26 cellular contexts compared by ENCODE assay signal in genomic region chr7:132866551-132866950, GRCh38.
"Had no signal": no experiment of that assay in that cellular context is flagged by ENCODE, and none has a peak within 500 bp of the region (broad histone marks: within the 10 kb centered on the region; RNA-seq: fewer than 3 reads in every experiment).

No MANE protein-coding gene starts in this region.

- ATAC-seq: activated CD4-positive, alpha-beta T cell treated with anti-CD3 and anti-CD28 coated beads for 36 hours; effector memory CD8-positive, alpha-beta T cell; foreskin keratinocyte; sciatic nerve; stimulated activated memory B cell treated with anti-CD40 and anti-IgM and Interleukin-4, amounts not matched to agents 10 μg/mL and 1 μg/mL and 100 μg/mL, for 72 hours; stimulated activated naive CD8-positive, alpha-beta T cell treated with anti-CD3 and anti-CD28 coated beads, Interleukin-15, amount 100 ng/mL, for 72 hours had no signal

- H3K4me3 Mint-ChIP-seq: activated CD4-positive, alpha-beta T cell treated with anti-CD3 and anti-CD28 coated beads for 36 hours; activated naive CD4-positive, alpha-beta T cell treated with anti-CD3 and anti-CD28 coated beads for 36 hours; activated naive CD8-positive, alpha-beta T cell treated with anti-CD3 and anti-CD28 coated beads for 36 hours; brain; effector memory CD8-positive, alpha-beta T cell; nephron; stimulated activated memory B cell treated with anti-CD40 and anti-IgM and Interleukin-4, amounts not matched to agents 10 μg/mL and 1 μg/mL and 100 μg/mL, for 72 hours; stimulated activated naive CD8-positive, alpha-beta T cell treated with anti-CD3 and anti-CD28 coated beads, Interleukin-15, amount 100 ng/mL, for 72 hours had no signal

- FAIRE-seq: endothelial cell of umbilical vein, islet of Langerhans had no signal

- H3K27ac Mint-ChIP-seq: activated CD4-positive, alpha-beta T cell treated with anti-CD3 and anti-CD28 coated beads for 36 hours; activated naive CD4-positive, alpha-beta T cell treated with anti-CD3 and anti-CD28 coated beads for 36 hours; activated naive CD8-positive, alpha-beta T cell treated with anti-CD3 and anti-CD28 coated beads for 36 hours; brain; effector memory CD8-positive, alpha-beta T cell; nephron; stimulated activated memory B cell treated with anti-CD40 and anti-IgM and Interleukin-4, amounts not matched to agents 10 μg/mL and 1 μg/mL and 100 μg/mL, for 72 hours; stimulated activated naive CD8-positive, alpha-beta T cell treated with anti-CD3 and anti-CD28 coated beads, Interleukin-15, amount 100 ng/mL, for 72 hours had no signal

- H3K27me3 ChIP-seq: adrenal gland, foreskin keratinocyte, upper lobe of left lung, vagina had no signal

- H3K27me3 Mint-ChIP-seq: activated CD4-positive, alpha-beta T cell treated with anti-CD3 and anti-CD28 coated beads for 36 hours; activated naive CD8-positive, alpha-beta T cell treated with anti-CD3 and anti-CD28 coated beads for 36 hours; brain; effector memory CD8-positive, alpha-beta T cell; stimulated activated memory B cell treated with anti-CD40 and anti-IgM and Interleukin-4, amounts not matched to agents 10 μg/mL and 1 μg/mL and 100 μg/mL, for 72 hours; stimulated activated naive CD8-positive, alpha-beta T cell treated with anti-CD3 and anti-CD28 coated beads, Interleukin-15, amount 100 ng/mL, for 72 hours had no signal

- H3K4me1 ChIP-seq: foreskin keratinocyte had no signal

- H3K9me3 ChIP-seq: adrenal gland, upper lobe of left lung, vagina had no signal

- H3K4me1 Mint-ChIP-seq: nephron had no signal

- DNase-seq: activated CD4-positive, alpha-beta T cell treated with anti-CD3 and anti-CD28 coated beads for 36 hours; activated CD4-positive, CD25-positive, alpha-beta regulatory T cell; activated effector memory CD4-positive, alpha-beta T cell treated with anti-CD3 and anti-CD28 coated beads, Interleukin-2, amount 50 U/mL, for 16 hours; activated naive CD4-positive, alpha-beta T cell treated with anti-CD3 and anti-CD28 coated beads for 36 hours; activated naive CD8-positive, alpha-beta T cell treated with anti-CD3 and anti-CD28 coated beads for 36 hours; adrenal gland; aorta; caudate nucleus; cortex of kidney; effector memory CD8-positive, alpha-beta T cell; mammary epithelial cell; posterior cingulate gyrus; stimulated activated CD4-positive, alpha-beta T cell treated with anti-CD3 and anti-CD28 coated beads, Interleukin-12 subunit alpha, Interleukin-12 subunit beta, amount 100 ng/mL, for 4 hours; stimulated activated CD4-positive, alpha-beta T cell treated with anti-CD3 and anti-CD28 coated beads, Interleukin-4, amount 100 ng/mL, for 1 hour; stimulated activated naive CD8-positive, alpha-beta T cell treated with anti-CD3 and anti-CD28 coated beads, Interleukin-15, amount 100 ng/mL, for 72 hours; substantia nigra had no signal

- H3K4me3 ChIP-seq: adrenal gland, skin epidermis, upper lobe of left lung, vagina had no signal

- H3K27ac ChIP-seq: adrenal gland, foreskin keratinocyte, vagina had no signal

- H3K36me3 ChIP-seq: adrenal gland, upper lobe of left lung, vagina had no signal
